Comparison of ENCODE assay signal across 8 cellular contexts in genomic region chr5:15383469-15383868, GRCh38.
DNase-seq lines count a peak whose midpoint lies in the region; ATAC-seq, FAIRE-seq and TF ChIP-seq lines count a peak whose summit lies in the region.

No MANE protein-coding gene starts in this region.

- DNase-seq in BJ (ENCODE audit: low read depth): no peak
- peak; percentile 0 for DNase-seq in NCI-H1417 treated with DMSO at 0.1 percent for 48 hours (lab: John Stamatoyannopoulos, UW)
- DNase-seq in astrocyte (ENCODE audit: low read depth): peak; percentile 5
- DNase-seq in HepG2 (ENCODE audit: low spot score): peak; percentile 3
- DNase-seq in pancreas: no peak
- no peak for DNase-seq in natural killer cell treated with Interleukin-12 subunit alpha and Interleukin-12 subunit beta and Interleukin-15 and Interleukin-18, amount 100 ng/mL, for 72 hours (ENCODE audit: low spot score)

- H3K27me3 ChIP-seq in BJ (ENCODE audit: control insufficient read depth, insufficient read depth, low read length): no peaks in the 10 kb centered on the region
- H3K27me3 ChIP-seq in astrocyte (ENCODE audit: insufficient read depth, low read length): no peaks in the 10 kb centered on the region
- H3K27me3 ChIP-seq in HepG2 (ENCODE audit: control insufficient read depth in 1 of 2, insufficient read depth in 2 of 2, low read length in 2 of 2): no peaks in the 10 kb centered on the region
- H3K27me3 ChIP-seq in pancreas: no peaks in the 10 kb centered on the region

- peaks cover 7% of the 10 kb centered on the region for H3K27me3 Mint-ChIP-seq in astrocyte (ENCODE audit: low read depth, unreplicated experiment)
- H3K27me3 Mint-ChIP-seq in natural killer cell treated with Interleukin-12 subunit alpha and Interleukin-12 subunit beta and Interleukin-15 and Interleukin-18, amount 100 ng/mL, for 72 hours: no peaks in the 10 kb centered on the region

- 0% methylated on average over 1 of the region's 1 CpG for WGBS in HepG2 (ENCODE audit: low lambda C conversion rate)
- 21 to 23% methylated on average over 1 of the region's 1 CpG for WGBS in pancreas, 2 donors

- ATAC-seq in HepG2 (peak; percentile 64; the same call in 2 of the 3 replicates), pancreas (no peak), GM18907 (IDR thresholded peaks at IDR 0.05; ENCODE audit: unreplicated experiment) (no peak), GM19324 (IDR thresholded peaks at IDR 0.05; ENCODE audit: low FRiP score, unreplicated experiment) (no peak)
- no peak for ATAC-seq in natural killer cell treated with Interleukin-12 subunit alpha and Interleukin-12 subunit beta and Interleukin-15 and Interleukin-18, amount 100 ng/mL, for 72 hours

- H4K20me1 ChIP-seq in astrocyte (ENCODE audit: insufficient read depth, low read length) (no peaks in the 10 kb centered on the region), HepG2 (ENCODE audit: insufficient read depth, low read length) (no peaks in the 10 kb centered on the region)

- H3K4me2 ChIP-seq in astrocyte (ENCODE audit: low read length) (no peak overlapping the region), HepG2 (ENCODE audit: low read depth, low read length) (no peak overlapping the region)

- FAIRE-seq in astrocyte (lab: Jason Lieb, UNC): no peak
- no peak for FAIRE-seq in HepG2 (lab: Jason Lieb, UNC)
- FAIRE-seq in pancreas (lab: Jason Lieb, UNC): no peak

- no peaks in the 10 kb centered on the region for H3K4me1 Mint-ChIP-seq in astrocyte (ENCODE audit: low read depth, unreplicated experiment)
- no peaks in the 10 kb centered on the region for H3K4me1 Mint-ChIP-seq in natural killer cell treated with Interleukin-12 subunit alpha and Interleukin-12 subunit beta and Interleukin-15 and Interleukin-18, amount 100 ng/mL, for 72 hours (ENCODE audit: low read depth in 2 of 2)

- H3K4me3 ChIP-seq in BJ (ENCODE audit: low read depth, low read length): no peak overlapping the region
- H3K4me3 ChIP-seq in astrocyte (ENCODE audit: insufficient read depth, low read depth, low read length): no peak overlapping the region
- H3K4me3 ChIP-seq in HepG2 (replicated peaks in 1 of 3; ENCODE audit: insufficient read depth in 1 of 3, low read depth in 2 of 3, low read length in 3 of 3): no peak overlapping the region
- no peak overlapping the region for H3K4me3 ChIP-seq in pancreas

- no peaks in the 10 kb centered on the region for H3K36me3 Mint-ChIP-seq in astrocyte (ENCODE audit: low read depth, unreplicated experiment)
- H3K36me3 Mint-ChIP-seq in natural killer cell treated with Interleukin-12 subunit alpha and Interleukin-12 subunit beta and Interleukin-15 and Interleukin-18, amount 100 ng/mL, for 72 hours: peaks cover 9% of the 10 kb centered on the region

- no peaks in the 10 kb centered on the region for H3K4me1 ChIP-seq in astrocyte (ENCODE audit: insufficient read depth, low read length)
- H3K4me1 ChIP-seq in HepG2 (ENCODE audit: insufficient read depth, low read length): peaks cover 13% of the 10 kb centered on the region; the same call in 1 of the 2 replicates
- H3K4me1 ChIP-seq in pancreas: no peaks in the 10 kb centered on the region

- TF ChIP-seq POLR2A in HepG2 (IDR thresholded peaks at IDR 0.05; ENCODE audit: insufficient read depth in 1 of 2, low read depth in 2 of 2, low read length in 2 of 2): no peak

- H3K9ac ChIP-seq in astrocyte (ENCODE audit: low read length) (no peak overlapping the region), HepG2 (ENCODE audit: insufficient read depth, low read depth, low read length) (no peak overlapping the region)

- H3K36me3 ChIP-seq in BJ (ENCODE audit: control insufficient read depth, insufficient read depth, low read length) (no peaks in the 10 kb centered on the region), astrocyte (ENCODE audit: insufficient read depth, low read length) (no peaks in the 10 kb centered on the region), HepG2 (replicated peaks in 1 of 2; ENCODE audit: control insufficient read depth in 1 of 2, insufficient read depth in 2 of 2, low read length in 2 of 2) (no peaks in the 10 kb centered on the region), pancreas (no peaks in the 10 kb centered on the region)

- TF ChIP-seq CTCF in BJ (IDR thresholded peaks at IDR 0.05; ENCODE audit: insufficient read depth, low read depth, low read length) (peak; percentile 50), astrocyte (IDR thresholded peaks at IDR 0.05; ENCODE audit: insufficient read depth, low read depth, low read length) (peak; percentile 45), HepG2 (CRISPR knock-in tag; IDR thresholded peaks at IDR 0.05) (peak; percentile 24; the same call in 1 of the 2 replicates), pancreas (IDR thresholded peaks at IDR 0.05) (no peak)

- POLR2A ChIA-PET in BJ (lab: Charles Lee) (interaction anchor here (0.6 kb wide), 1 partner anchor 11 kb away, joined by 13 read pairs; no protein-coding TSS in a partner anchor), HepG2 (lab: Yijun Ruan, JAX) (no interaction called here)

- no peak overlapping the region for H3K27ac Mint-ChIP-seq in astrocyte (ENCODE audit: unreplicated experiment)
- no peak overlapping the region for H3K27ac Mint-ChIP-seq in natural killer cell treated with Interleukin-12 subunit alpha and Interleukin-12 subunit beta and Interleukin-15 and Interleukin-18, amount 100 ng/mL, for 72 hours

- in situ Hi-C loops in HepG2 (cut with HindIII; ENCODE audit: extremely low pct_ligation_motif_present, low pct_unique_long_range_greater_than_20kb): no loop called here

- H3K79me2 ChIP-seq in astrocyte (ENCODE audit: insufficient read depth, low read length): no peaks in the 10 kb centered on the region
- H3K79me2 ChIP-seq in HepG2 (ENCODE audit: insufficient read depth, low read length): no peaks in the 10 kb centered on the region

- no peak for TF ChIP-seq RAD21 in HepG2 (CRISPR knock-in tag; IDR thresholded peaks at IDR 0.05)

- CTCF ChIA-PET in BJ (lab: Yijun Ruan, JAX): interaction anchor here (0.8 to 1.6 kb wide), 5 partner anchors 42 to 612 kb away, joined by 3 to 6 read pairs (median 3); no protein-coding TSS in a partner anchor
- CTCF ChIA-PET in HepG2 (lab: Yijun Ruan, JAX; ENCODE audit: low intra/inter-chr PET ratio, low total read pairs): no interaction called here

- H3K27ac ChIP-seq in astrocyte (ENCODE audit: low read depth, low read length) (no peak overlapping the region), HepG2 (ENCODE audit: extremely low read length, insufficient read depth, low read length) (no peak overlapping the region), pancreas (no peak overlapping the region)

- H3K9me3 Mint-ChIP-seq in astrocyte (ENCODE audit: unreplicated experiment): no peaks in the 10 kb centered on the region
- H3K9me3 Mint-ChIP-seq in natural killer cell treated with Interleukin-12 subunit alpha and Interleukin-12 subunit beta and Interleukin-15 and Interleukin-18, amount 100 ng/mL, for 72 hours: peaks cover 31% of the 10 kb centered on the region

- intact Hi-C loops in HepG2 (cut with micrococcal nuclease; ENCODE audit: unreplicated experiment) (loop anchor here (10.0 kb wide), 1 partner anchor 611 kb away; no protein-coding TSS in a partner anchor), pancreas (cut with DNase I) (no loop called here)

- H2AFZ ChIP-seq in astrocyte (ENCODE audit: low read depth, low read length) (no peak overlapping the region), HepG2 (ENCODE audit: low read length) (no peak overlapping the region)

- no peak overlapping the region for H3K4me3 Mint-ChIP-seq in astrocyte (ENCODE audit: unreplicated experiment)
- H3K4me3 Mint-ChIP-seq in natural killer cell treated with Interleukin-12 subunit alpha and Interleukin-12 subunit beta and Interleukin-15 and Interleukin-18, amount 100 ng/mL, for 72 hours: no peak overlapping the region

- TF ChIP-seq EP300 in HepG2 (IDR thresholded peaks at IDR 0.05; ENCODE audit: low read depth in 2 of 2, low read length in 2 of 2) (no peak), HepG2 (CRISPR knock-in tag; IDR thresholded peaks at IDR 0.05; ENCODE audit: borderline replicate concordance) (no peak)

- H3K9me3 ChIP-seq in astrocyte (ENCODE audit: insufficient read depth, low read depth, low read length): no peaks in the 10 kb centered on the region
- no peaks in the 10 kb centered on the region for H3K9me3 ChIP-seq in HepG2 (ENCODE audit: low read length)
- H3K9me3 ChIP-seq in pancreas: no peaks in the 10 kb centered on the region

- BruUV-seq in HepG2 (replicated peaks; lab: Mats Ljungman, UMichigan): no TSS peak

TF ChIP-seq in HepG2, 621 proteins besides CTCF, POLR2A, EP300 and RAD21:
- no peak for TF ChIP-seq KAT7 (CRISPR knock-in tag; IDR thresholded peaks at IDR 0.05; ENCODE audit: borderline replicate concordance)
- no peak for TF ChIP-seq ZIK1 (CRISPR knock-in tag; IDR thresholded peaks at IDR 0.05; ENCODE audit: borderline replicate concordance, low read depth)
- TF ChIP-seq SNAPC5 (CRISPR knock-in tag; IDR thresholded peaks at IDR 0.05; ENCODE audit: borderline replicate concordance): no peak
- peak; percentile 42; the same call in 1 of the 2 replicates for TF ChIP-seq STAG1 (CRISPR knock-in tag; IDR thresholded peaks at IDR 0.05)
- peak; percentile 35; the same call in 1 of the 2 replicates for TF ChIP-seq SMC3 (IDR thresholded peaks at IDR 0.05; ENCODE audit: low read length)
- TF ChIP-seq MTA3 (CRISPR knock-in tag; IDR thresholded peaks at IDR 0.05): no peak
- TF ChIP-seq PHF20 (CRISPR knock-in tag; IDR thresholded peaks at IDR 0.05): no peak
- TF ChIP-seq TAF1 (CRISPR knock-in tag; IDR thresholded peaks at IDR 0.05): no peak

Comparison
In these comparisons a context has a peak if more than half of its experiments do, and no peak if none do; other contexts are left out.
1. DNase-seq: peak in NCI-H1417 treated with DMSO at 0.1 percent for 48 hours (single experiment), astrocyte (single experiment) and HepG2 (single experiment); none in BJ (single experiment), pancreas (0 of 6) and natural killer cell treated with Interleukin-12 subunit alpha and Interleukin-12 subunit beta and Interleukin-15 and Interleukin-18, amount 100 ng/mL, for 72 hours (single experiment).
2. CTCF ChIP-seq: peak in BJ (single experiment), astrocyte (single experiment) and HepG2 (single experiment); none in pancreas (0 of 4).